ENCODE assay signal across 10 cellular contexts in genomic region chr5:36689225-36689624, GRCh38.
DNase-seq lines count a peak whose midpoint lies in the region; ATAC-seq, FAIRE-seq and TF ChIP-seq lines count a peak whose summit lies in the region.
"Had no signal": no experiment of that assay in that cellular context is flagged by ENCODE, and none has a peak within 500 bp of the region (broad histone marks: within the 10 kb centered on the region; RNA-seq: fewer than 3 reads in every experiment).

No MANE protein-coding gene starts in this region.

- H3K27ac Mint-ChIP-seq in brain = peak overlapping the region in 3 of 5 experiments; percentile 50 to 76 (median 56)

- H3K4me1 ChIP-seq in osteoblast (ENCODE audit: insufficient read depth, low read length) = peaks cover 37% of the 10 kb centered on the region

- H3K9me3 Mint-ChIP-seq in brain = no peaks in the 10 kb centered on the region

- H3K27me3 Mint-ChIP-seq in brain = peaks cover 7% of the 10 kb centered on the region

- H3K36me3 Mint-ChIP-seq in brain = no peaks in the 10 kb centered on the region

- no peaks in the 10 kb centered on the region for H3K36me3 ChIP-seq in osteoblast (ENCODE audit: insufficient read depth, low read length)
- no peaks in the 10 kb centered on the region for H3K36me3 ChIP-seq in WERI-Rb-1

- FAIRE-seq in frontal cortex (lab: Jason Lieb, UNC) = no peak

- no peaks in the 10 kb centered on the region for H3K79me2 ChIP-seq in osteoblast (ENCODE audit: insufficient read depth, low read length)

- peak overlapping the region; percentile 39 to 89 (median 49) for H3K4me3 Mint-ChIP-seq in brain

- H3K27ac ChIP-seq in osteoblast (ENCODE audit: low read depth, low read length) (no peak overlapping the region), WERI-Rb-1 (no peak overlapping the region)

- TF ChIP-seq CTCF in GM12864 (IDR thresholded peaks at IDR 0.05; ENCODE audit: low read depth, low read length, missing control alignments) = no peak
- TF ChIP-seq CTCF in brain (conservative IDR thresholded peaks at IDR 0.05) = no peak
- no peak for TF ChIP-seq CTCF in osteoblast (IDR thresholded peaks at IDR 0.05; ENCODE audit: extremely low read depth, low read depth, low read length)
- TF ChIP-seq CTCF in WERI-Rb-1 (IDR thresholded peaks at IDR 0.05; ENCODE audit: low read depth, low read length) = no peak

- H3K4me2 ChIP-seq in osteoblast (ENCODE audit: insufficient read depth, low read length) = no peak overlapping the region

- no peak overlapping the region for H3K4me3 ChIP-seq in GM12864 (ENCODE audit: low read depth, low read length)
- H3K4me3 ChIP-seq in osteoblast (ENCODE audit: insufficient read depth, low read length) = no peak overlapping the region
- H3K4me3 ChIP-seq in WERI-Rb-1 (ENCODE audit: low read depth, low read length) = no peak overlapping the region

- no peaks in the 10 kb centered on the region for H4K20me1 ChIP-seq in osteoblast (ENCODE audit: insufficient read depth, low read length)

- ATAC-seq in HG03558 (IDR thresholded peaks at IDR 0.05; ENCODE audit: extremely low read depth, unreplicated experiment) (peak; percentile 21), HG02642 (IDR thresholded peaks at IDR 0.05; ENCODE audit: poor library complexity, unreplicated experiment) (no peak), HG02840 (IDR thresholded peaks at IDR 0.05; ENCODE audit: low FRiP score, unreplicated experiment) (no peak)

- H3K9me3 ChIP-seq in osteoblast (ENCODE audit: low read depth, low read length) (no peaks in the 10 kb centered on the region), WERI-Rb-1 (ENCODE audit: severe bottlenecking) (no peaks in the 10 kb centered on the region)

- H3K27me3 ChIP-seq in osteoblast (ENCODE audit: insufficient read depth, low read length) = no peaks in the 10 kb centered on the region
- H3K27me3 ChIP-seq in WERI-Rb-1 (ENCODE audit: insufficient read depth, low read depth, severe bottlenecking) = no peaks in the 10 kb centered on the region

- DNase-seq in GM12864 (ENCODE audit: low read depth) (peak; percentile 30), osteoblast (ENCODE audit: insufficient read length, low spot score, missing footprints) (no peak), frontal cortex (ENCODE audit: low spot score in 2 of 2) (no peak), WERI-Rb-1 (no peak)
- DNase-seq: left ventricle myocardium superior, NCI-H1436 treated with DMSO at 0.1 percent for 48 hours had no signal

- H3K4me1 Mint-ChIP-seq in brain = peaks cover 61% of the 10 kb centered on the region

- H2AFZ ChIP-seq in osteoblast (ENCODE audit: low read length) = peak overlapping the region; percentile 32
